8 cellular contexts compared by ENCODE assay signal in genomic region chr20:25852968-25853717, GRCh38.
DNase-seq lines count a peak whose midpoint lies in the region; ATAC-seq and TF ChIP-seq lines count a peak whose summit lies in the region.
"Not testable (repeated sequence)": the region's sequence is repeated elsewhere in the genome, so short reads cannot be mapped to it uniquely, and the experiment has no call there.

No MANE protein-coding gene starts in this region.

- H3K4me1 ChIP-seq in adrenal gland (replicated peaks in 1 of 2); fibroblast of lung (ENCODE audit: control insufficient read depth, extremely low read depth, insufficient read depth, low read length); skeletal muscle satellite cell (ENCODE audit: control insufficient read depth, insufficient read depth, low read length): not testable (repeated sequence)

- peak overlapping the region; percentile 97 for H2AFZ ChIP-seq in fibroblast of lung (ENCODE audit: low read length)

- not testable (repeated sequence) for H3K36me3 Mint-ChIP-seq in memory B cell

- not testable (repeated sequence) for H3K9me3 Mint-ChIP-seq in memory B cell

- peak; percentile 30 for DNase-seq in A172 (ENCODE audit: low spot score)
- not testable (repeated sequence) for DNase-seq in HL-60 (ENCODE audit: low read depth in 1 of 2, low spot score in 1 of 2); fibroblast of lung (ENCODE audit: low read depth in 2 of 2)
- DNase-seq in adrenal gland, result peak in 2 of 7 donors; percentile 21 to 61
- peak in 1 of 2 donors; percentile 9 for DNase-seq in memory B cell (ENCODE audit: low spot score in 2 of 2)

- peak overlapping the region; percentile 90 for H3K4me2 ChIP-seq in fibroblast of lung (ENCODE audit: extremely low read depth, insufficient read depth, low read length)
- peak overlapping the region; percentile 97 for H3K4me2 ChIP-seq in skeletal muscle satellite cell (ENCODE audit: low read length)

- H3K4me1 Mint-ChIP-seq in memory B cell, result peaks cover 17% of the 10 kb centered on the region

- not testable (repeated sequence) for H3K79me2 ChIP-seq in fibroblast of lung (ENCODE audit: control insufficient read depth, insufficient read depth, low read length)

- not testable (repeated sequence) for H3K27ac ChIP-seq in HL-60 (replicated peaks); fibroblast of lung (ENCODE audit: insufficient read depth, low read length)
- H3K27ac ChIP-seq in adrenal gland, result peak overlapping the region in 2 of 5 donors; percentile 37 to 78

- H3K4me3 ChIP-seq in HL-60 (replicated peaks; ENCODE audit: insufficient read depth, low read length), result peak overlapping the region; percentile 47
- H3K4me3 ChIP-seq in adrenal gland, result peak overlapping the region in 3 of 4 donors; percentile 77 to 89 (median 79)
- peak overlapping the region; percentile 56 to 69 (median 59) for H3K4me3 ChIP-seq in fibroblast of lung (replicated peaks in 1 of 4; ENCODE audit: control extremely low read depth in 1 of 4, insufficient read depth in 1 of 4, low read depth in 3 of 4, low read length in 4 of 4)
- peak overlapping the region; percentile 80 for H3K4me3 ChIP-seq in skeletal muscle satellite cell (ENCODE audit: low read length)

- H3K27me3 ChIP-seq in HL-60 (ENCODE audit: insufficient read depth, poor library complexity, severe bottlenecking); adrenal gland; fibroblast of lung (ENCODE audit: control insufficient read depth, insufficient read depth, low read length); skeletal muscle satellite cell (ENCODE audit: control insufficient read depth, insufficient read depth, low read length): not testable (repeated sequence)

- not testable (repeated sequence) for H3K9me3 ChIP-seq in adrenal gland (replicated peaks in 1 of 3); fibroblast of lung (ENCODE audit: control insufficient read depth, insufficient read depth, low read depth, low read length); skeletal muscle satellite cell (replicated peaks; ENCODE audit: low read length)

- H3K36me3 ChIP-seq in adrenal gland (replicated peaks in 1 of 2); fibroblast of lung (ENCODE audit: control insufficient read depth, insufficient read depth, low read length); skeletal muscle satellite cell (ENCODE audit: insufficient read depth, low read length): not testable (repeated sequence)

- intact Hi-C loops in adrenal gland (cut with DNase I), result not testable (repeated sequence)

- peak overlapping the region; percentile 67 for H3K4me3 Mint-ChIP-seq in memory B cell

- 49 to 65% (median 58%) methylated on average over 20 to 31 of the region's 31 CpGs for WGBS in adrenal gland, 4 donors

- TF ChIP-seq CTCF in HL-60 (IDR thresholded peaks at IDR 0.05; ENCODE audit: insufficient read depth, low read length); adrenal gland (IDR thresholded peaks at IDR 0.05); fibroblast of lung (conservative IDR thresholded peaks at IDR 0.05 in 1 of 2, IDR thresholded peaks at IDR 0.05 in 1 of 2; ENCODE audit: low read depth in 1 of 2, low read length in 2 of 2): not testable (repeated sequence)

- not testable (repeated sequence) for H4K20me1 ChIP-seq in fibroblast of lung (ENCODE audit: control insufficient read depth, extremely low read depth, insufficient read depth, low read length)

- H3K9ac ChIP-seq in fibroblast of lung (ENCODE audit: insufficient read depth, low read length), result not testable (repeated sequence)
- peak overlapping the region; percentile 81 for H3K9ac ChIP-seq in skeletal muscle satellite cell (ENCODE audit: low read depth, low read length)

- peaks cover 26% of the 10 kb centered on the region for H3K27me3 Mint-ChIP-seq in memory B cell

- peak overlapping the region; percentile 64 for H3K27ac Mint-ChIP-seq in memory B cell

- ATAC-seq in GM18517 (IDR thresholded peaks at IDR 0.05; ENCODE audit: unreplicated experiment) (peak; percentile 29), SK-N-SH treated with all-trans-retinoic acid at 6 μM for 48 hours (peak; percentile 66)
- not testable (repeated sequence) for ATAC-seq in memory B cell (ENCODE audit: low read depth)

- not testable (repeated sequence) for TF ChIP-seq POLR2A in adrenal gland (IDR thresholded peaks at IDR 0.05)
